ENCODE assay signal across 11 cellular contexts in genomic region chr6:15313367-15313766, GRCh38.
DNase-seq lines count a peak whose midpoint lies in the region; ATAC-seq and TF ChIP-seq lines count a peak whose summit lies in the region.
"Had no signal": no experiment of that assay in that cellular context is flagged by ENCODE, and none has a peak within 500 bp of the region (broad histone marks: within the 10 kb centered on the region; RNA-seq: fewer than 3 reads in every experiment).

No MANE protein-coding gene starts in this region.

- peaks cover 60% of the 10 kb centered on the region for H3K36me3 Mint-ChIP-seq in activated T-cell treated with anti-CD3 and anti-CD28 coated beads, Interleukin-2, amount 50 U/mL, for 24 hours (ENCODE audit: low read depth)
- peaks cover 3% of the 10 kb centered on the region for H3K36me3 Mint-ChIP-seq in progenitor cell of endocrine pancreas (ENCODE audit: insufficient read depth)

- no peaks in the 10 kb centered on the region for H3K27me3 ChIP-seq in tibial artery

- no peaks in the 10 kb centered on the region for H3K27me3 Mint-ChIP-seq in activated T-cell treated with anti-CD3 and anti-CD28 coated beads, Interleukin-2, amount 50 U/mL, for 24 hours
- H3K27me3 Mint-ChIP-seq in progenitor cell of endocrine pancreas, result no peaks in the 10 kb centered on the region

- no peaks in the 10 kb centered on the region for H3K9me3 ChIP-seq in tibial artery
- H3K9me3 ChIP-seq: SK-N-SH had no signal

- peak overlapping the region; percentile 69 for H3K27ac Mint-ChIP-seq in activated T-cell treated with anti-CD3 and anti-CD28 coated beads, Interleukin-2, amount 50 U/mL, for 24 hours
- H3K27ac Mint-ChIP-seq in progenitor cell of endocrine pancreas, result no peak overlapping the region

- peaks cover 94% of the 10 kb centered on the region for H3K4me1 Mint-ChIP-seq in activated T-cell treated with anti-CD3 and anti-CD28 coated beads, Interleukin-2, amount 50 U/mL, for 24 hours (ENCODE audit: low read depth)
- peaks cover 38% of the 10 kb centered on the region for H3K4me1 Mint-ChIP-seq in progenitor cell of endocrine pancreas (ENCODE audit: low read depth)

- no peaks in the 10 kb centered on the region for H3K9me3 Mint-ChIP-seq in activated T-cell treated with anti-CD3 and anti-CD28 coated beads, Interleukin-2, amount 50 U/mL, for 24 hours
- no peaks in the 10 kb centered on the region for H3K9me3 Mint-ChIP-seq in progenitor cell of endocrine pancreas (ENCODE audit: low read depth)
- H3K9me3 Mint-ChIP-seq: activated T-cell treated with anti-CD3 and anti-CD28 coated beads, Interleukin-2, amount 50 U/mL, for 72 hours had no signal

- no peak overlapping the region for H3K27ac ChIP-seq in tibial artery

- ATAC-seq in GM21717 (IDR thresholded peaks at IDR 0.05; ENCODE audit: unreplicated experiment), result no peak

- intact Hi-C loops in tibial artery (cut with DNase I; ENCODE audit: low total_unique reads), result no loop called here

- no peak overlapping the region for H3K4me3 ChIP-seq in tibial artery

- TF ChIP-seq CTCF in tibial artery (IDR thresholded peaks at IDR 0.05), result no peak
- TF ChIP-seq CTCF in progenitor cell of endocrine pancreas (IDR thresholded peaks at IDR 0.05; ENCODE audit: unreplicated experiment), result no peak

- no peaks in the 10 kb centered on the region for H3K36me3 ChIP-seq in tibial artery

- no peak overlapping the region for H3K4me3 Mint-ChIP-seq in activated T-cell treated with anti-CD3 and anti-CD28 coated beads, Interleukin-2, amount 50 U/mL, for 24 hours
- H3K4me3 Mint-ChIP-seq in progenitor cell of endocrine pancreas (ENCODE audit: low read depth), result no peak overlapping the region

- H3K4me1 ChIP-seq in tibial artery, result peaks cover 0 to 52% (median 29%) of the 10 kb centered on the region in 4 donors

- DNase-seq in activated T-cell treated with anti-CD3 and anti-CD28 coated beads, Interleukin-2, amount 50 U/mL, for 24 hours, result no peak
- DNase-seq in activated T-cell treated with anti-CD3 and anti-CD28 coated beads, Interleukin-2, amount 50 U/mL, for 1 hour, result no peak
- DNase-seq in UCSD-AML1 (lab: John Stamatoyannopoulos, UW; ENCODE audit: unreplicated experiment) (peak; percentile 30), inferior parietal cortex (ENCODE audit: extremely low spot score) (peak; percentile 61), tibial artery (peak; percentile 54 to 73), progenitor cell of endocrine pancreas (ENCODE audit: low spot score, unreplicated experiment) (no peak), 8988T (no peak)
- DNase-seq: activated T-cell treated with anti-CD3 and anti-CD28 coated beads, Interleukin-2, amount 50 U/mL, for 72 hours; SK-N-SH; stimulated activated CD4-positive, alpha-beta T cell treated with anti-CD3 and anti-CD28 coated beads, Interleukin-4, amount 100 ng/mL, for 24 hours had no signal

Comparison
In these comparisons a context has a peak if more than half of its experiments do, and no peak if none do; other contexts are left out.
1. DNase-seq: peak in UCSD-AML1 (single experiment), inferior parietal cortex (single experiment) and tibial artery (2 of 2); none in activated T-cell treated with anti-CD3 and anti-CD28 coated beads, Interleukin-2, amount 50 U/mL, for 24 hours (single experiment), activated T-cell treated with anti-CD3 and anti-CD28 coated beads, Interleukin-2, amount 50 U/mL, for 1 hour (single experiment), progenitor cell of endocrine pancreas (single experiment) and 8988T (single experiment).